Comparison of ENCODE assay signal across 9 cellular contexts in the genomic region with DNA sequence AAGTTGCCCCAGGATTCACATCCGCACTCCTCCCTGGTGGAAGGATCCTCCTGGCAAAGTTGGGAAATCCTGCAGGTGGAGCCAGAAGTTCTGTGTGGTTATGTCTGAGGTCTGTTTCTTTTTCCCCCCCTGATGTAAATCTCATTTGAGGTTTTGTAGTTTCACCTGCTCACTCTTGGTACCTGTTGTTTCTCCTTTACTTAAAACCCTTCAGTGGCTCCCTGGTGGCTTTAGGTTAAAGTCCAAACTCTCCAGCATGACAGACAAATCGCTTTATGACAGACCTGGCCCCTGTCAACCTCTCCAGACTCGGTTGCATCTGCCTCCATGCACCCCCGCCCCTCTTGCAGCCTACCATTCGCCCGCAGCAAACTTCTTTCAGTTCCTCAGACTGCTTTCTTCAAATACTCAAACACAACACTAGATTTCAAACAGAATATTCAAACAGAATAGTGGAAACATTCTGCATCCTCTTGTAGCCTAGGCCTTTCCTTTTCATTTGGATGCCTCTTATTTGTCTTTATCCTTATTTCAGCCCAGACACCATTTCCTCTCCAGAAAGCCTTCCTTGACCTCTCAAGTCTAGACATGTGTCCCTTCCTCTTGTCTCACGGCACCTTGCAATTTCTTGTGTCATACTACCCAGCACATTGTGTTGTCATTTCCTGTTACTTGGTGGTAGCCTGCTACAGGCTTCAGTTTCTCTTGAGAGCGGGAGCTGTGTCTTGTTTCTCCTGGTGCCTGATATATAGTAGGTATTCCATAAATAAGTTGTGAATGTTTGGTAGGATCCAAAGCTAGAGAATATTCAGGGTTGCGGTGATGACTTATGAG. TPM values are rescaled to one million over a fixed set of nuclear protein-coding genes. Genes with fewer than 3 reads are reported as not detected.
A peak's percentile ranks its signal among the peaks of the same experiment; 100 is the strongest.
DNase-seq lines count a peak whose midpoint lies in the region; ATAC-seq, FAIRE-seq and TF ChIP-seq lines count a peak whose summit lies in the region.
"Had no signal": no experiment of that assay in that cellular context is flagged by ENCODE, and none has a peak within 500 bp of the region (broad histone marks: within the 10 kb centered on the region; RNA-seq: fewer than 3 reads in every experiment).

No MANE protein-coding gene starts in this region.

- TF ChIP-seq POLR2A in GM12891 (IDR thresholded peaks at IDR 0.05; ENCODE audit: low read depth, low read length) (no peak), ovary (IDR thresholded peaks at IDR 0.05) (no peak)

- H3K9me2 ChIP-seq in Karpas-422 (replicated peaks; ENCODE audit: insufficient read depth, low read length), result no peaks in the 10 kb centered on the region

- H3K36me3 ChIP-seq in mammary epithelial cell (ENCODE audit: insufficient read depth, low read length) (no peaks in the 10 kb centered on the region), ovary (no peaks in the 10 kb centered on the region), tibial artery (peaks cover 0 to 9% (median 4%) of the 10 kb centered on the region in 3 donors), Karpas-422 (ENCODE audit: insufficient read depth, low read length) (no peaks in the 10 kb centered on the region)

- DNase-seq in GM12891 (ENCODE audit: insufficient read length, low spot score), result peak; percentile 14
- DNase-seq in mammary epithelial cell, result peak; percentile 62
- no peak for DNase-seq in ovary
- DNase-seq in SW480 (ENCODE audit: low spot score), result no peak
- DNase-seq in tibial artery, result no peak
- no peak for DNase-seq in Karpas-422

- H4K20me1 ChIP-seq in mammary epithelial cell (ENCODE audit: insufficient read depth, low read length) (no peaks in the 10 kb centered on the region), Karpas-422 (ENCODE audit: insufficient read depth, low read depth, low read length) (no peaks in the 10 kb centered on the region)

- no peak for TF ChIP-seq CTCF in mammary epithelial cell (conservative IDR thresholded peaks at IDR 0.05 in 1 of 2, IDR thresholded peaks at IDR 0.05 in 1 of 2; ENCODE audit: extremely low read depth in 1 of 2, insufficient read depth in 1 of 2, low read depth in 1 of 2, low read length in 2 of 2)
- no peak for TF ChIP-seq CTCF in ovary (IDR thresholded peaks at IDR 0.05)
- TF ChIP-seq CTCF in tibial artery (IDR thresholded peaks at IDR 0.05), result no peak

- no peak for TF ChIP-seq EP300 in ovary (IDR thresholded peaks at IDR 0.05)

- H3K27me3 ChIP-seq in mammary epithelial cell (ENCODE audit: insufficient read depth, low read length) (no peaks in the 10 kb centered on the region), ovary (no peaks in the 10 kb centered on the region), tibial artery (no peaks in the 10 kb centered on the region), Karpas-422 (ENCODE audit: low read length) (0 out of 2 replicates have a peak, but pooled peaks cover 4% of the 10 kb centered on the region)

- H3K9me3 ChIP-seq in mammary epithelial cell (replicated peaks; ENCODE audit: insufficient read depth, low read length), result no peaks in the 10 kb centered on the region
- no peaks in the 10 kb centered on the region for H3K9me3 ChIP-seq in ovary
- H3K9me3 ChIP-seq in tibial artery, result no peaks in the 10 kb centered on the region
- H3K9me3 ChIP-seq in Karpas-422 (ENCODE audit: low read length), result no peaks in the 10 kb centered on the region

- H3K79me2 ChIP-seq in mammary epithelial cell (ENCODE audit: insufficient read depth, low read length) (no peaks in the 10 kb centered on the region), Karpas-422 (ENCODE audit: low read length) (no peaks in the 10 kb centered on the region)

- H3K4me3 ChIP-seq in mammary epithelial cell (replicated peaks in 1 of 3; ENCODE audit: insufficient read depth in 1 of 3, low read depth in 2 of 3, low read length in 3 of 3) (no peak overlapping the region), ovary (no peak overlapping the region), tibial artery (no peak overlapping the region), Karpas-422 (ENCODE audit: low read length) (no peak overlapping the region)

- dilution Hi-C loops in mammary epithelial cell (cut with HindIII; ENCODE audit: low sequenced_read_pairs), result no loop called here

- H3K27ac ChIP-seq in mammary epithelial cell (ENCODE audit: insufficient read depth, low read depth, low read length), result no peak overlapping the region
- H3K27ac ChIP-seq in ovary, result no peak overlapping the region
- H3K27ac ChIP-seq in tibial artery, result no peak overlapping the region
- H3K27ac ChIP-seq in Karpas-422 (ENCODE audit: low read length), result no peak overlapping the region

- CTCF ChIA-PET in mammary epithelial cell (lab: Charles Lee; ENCODE audit: low non-redundant PET), result no interaction called here

- in situ Hi-C loops in mammary epithelial cell (cut with MboI; ENCODE audit: low sequenced_read_pairs in 2 of 2), result no loop called here

- intact Hi-C loops in mammary epithelial cell (cut with micrococcal nuclease), result no loop called here
- intact Hi-C loops in ovary (cut with DNase I), result no loop called here
- intact Hi-C loops in tibial artery (cut with DNase I; ENCODE audit: low total_unique reads), result no loop called here

- BruUV-seq in mammary epithelial cell (replicated peaks; lab: Mats Ljungman, UMichigan), result no TSS peak

- no peak overlapping the region for H3K4me2 ChIP-seq in mammary epithelial cell (ENCODE audit: insufficient read depth, low read depth, low read length)
- no peak overlapping the region for H3K4me2 ChIP-seq in Karpas-422 (ENCODE audit: low read depth, low read length, poor library complexity, severe bottlenecking)

- peak; percentile 68 for ATAC-seq in GM21360 (IDR thresholded peaks at IDR 0.05; ENCODE audit: unreplicated experiment)
- peak; percentile 83 for ATAC-seq in HG03139 (IDR thresholded peaks at IDR 0.05; ENCODE audit: unreplicated experiment)

- H2AFZ ChIP-seq in mammary epithelial cell (ENCODE audit: low read depth, low read length) (no peak overlapping the region), Karpas-422 (ENCODE audit: low read length) (no peak overlapping the region)

- 77% methylated on average over 9 of the region's 9 CpGs for WGBS in mammary epithelial cell (ENCODE audit: low coverage, missing lambda C conversion rate)
- WGBS in ovary, 3 donors, result 73 to 74% (median 74%) methylated on average over 9 of the region's 9 CpGs

- H3K4me1 ChIP-seq in mammary epithelial cell (ENCODE audit: insufficient read depth, low read length) (peaks cover 10% of the 10 kb centered on the region), ovary (ENCODE audit: insufficient read depth) (no peaks in the 10 kb centered on the region), tibial artery (peaks cover 0 to 33% (median 2%) of the 10 kb centered on the region in 4 donors), Karpas-422 (ENCODE audit: low read length) (no peaks in the 10 kb centered on the region)

- peak; percentile 94 for FAIRE-seq in GM12891 (lab: Jason Lieb, UNC)

- no peak overlapping the region for H3K9ac ChIP-seq in mammary epithelial cell (ENCODE audit: insufficient read depth, low read length)
- H3K9ac ChIP-seq in Karpas-422 (ENCODE audit: low read length), result no peak overlapping the region

TF ChIP-seq in GM12891, 5 proteins besides CTCF, POLR2A, EP300 and RAD21:
- TF ChIP-seq PAX5 (IDR thresholded peaks at IDR 0.05; ENCODE audit: insufficient read depth, low read length, severe bottlenecking) (no peak), SPI1 (IDR thresholded peaks at IDR 0.05; ENCODE audit: low read depth, low read length) (peak; percentile 82)

RNA-seq across cellular contexts. Expression of gene IL13RA1, which starts 24.8 kb away (rescaled TPM):
- polyA plus RNA-seq in GM12891 (2012; ENCODE audit: low read depth, missing spikeins), result 2.0 TPM
- total RNA-seq in mammary epithelial cell (10 to 100 TPM; 36.0 to 56.8 TPM), ovary (10 to 100 TPM; 33.0 to 79.5 (median 48.1) TPM)
- polyA plus RNA-seq in mammary epithelial cell (12.7 TPM), ovary (100 to 1,000 TPM in 1 of 2 donors, 10 to 100 TPM in 1; 38.4 to 104 TPM)
- 13.7 TPM for polyA minus RNA-seq in mammary epithelial cell
- total RNA-seq in Karpas-422 (2014; rRNA removed; shearing (Covaris generic); ENCODE audit: low replicate concordance), result 0.87 and 0.93 TPM in 2 replicates
- total RNA-seq: CD4-positive, CD25-positive, alpha-beta regulatory T cell had no signal

Comparison
In these comparisons a context has a peak if more than half of its experiments do, and no peak if none do; other contexts are left out.
1. DNase-seq: peak in GM12891 (single experiment) and mammary epithelial cell (single experiment); none in ovary (0 of 5), SW480 (single experiment), tibial artery (0 of 2) and Karpas-422 (single experiment).
2. RNA of gene IL13RA1, which starts 24.8 kb away (total RNA-seq): 36.0 to 56.8 TPM in mammary epithelial cell and 33.0 to 79.5 TPM in ovary; 0.87 to 0.93 TPM in Karpas-422; every median in the first group is over 10 times any median in the second.